1 cellular context compared by ENCODE assay signal in genomic region chr11:70470127-70470526, GRCh38.
A peak's percentile ranks its signal among the peaks of the same experiment; 100 is the strongest.
TF ChIP-seq lines count a peak whose summit lies in the region.

No MANE protein-coding gene starts in this region.

TF ChIP-seq in K562, 482 proteins besides CTCF, POLR2A, EP300 and RAD21 (continued from another document):
- TF ChIP-seq ZBTB5 (IDR thresholded peaks at IDR 0.05) (no peak), NCOR1 (IDR thresholded peaks at IDR 0.05) (peak; percentile 65), PHF8 (IDR thresholded peaks at IDR 0.05; ENCODE audit: borderline replicate concordance, low read length) (no peak), REST (CRISPR knock-in tag; IDR thresholded peaks at IDR 0.05; ENCODE audit: low read depth) (no peak), ZNF655 (CRISPR knock-in tag; IDR thresholded peaks at IDR 0.05) (no peak), RBM17 (IDR thresholded peaks at IDR 0.05; ENCODE audit: borderline replicate concordance, low read depth, low read length) (no peak), NONO (IDR thresholded peaks at IDR 0.05; ENCODE audit: low read depth in 2 of 2, low read length in 1 of 2) (no peak), ETV5 (CRISPR knock-in tag; IDR thresholded peaks at IDR 0.05; ENCODE audit: low read depth) (no peak), RCOR1 (IDR thresholded peaks at IDR 0.05; ENCODE audit: borderline replicate concordance in 1 of 2, low read depth in 2 of 2, low read length in 2 of 2) (no peak), C11orf30 (IDR thresholded peaks at IDR 0.05; ENCODE audit: low read depth) (no peak), ZNF431 (CRISPR knock-in tag; IDR thresholded peaks at IDR 0.05) (no peak), RNF219 (CRISPR knock-in tag; IDR thresholded peaks at IDR 0.05) (no peak), TAL1 (IDR thresholded peaks at IDR 0.05) (peak; percentile 70), ZBTB9 (CRISPR knock-in tag; IDR thresholded peaks at IDR 0.05) (no peak), CGGBP1 (CRISPR knock-in tag; IDR thresholded peaks at IDR 0.05) (no peak), PTRF (tag; IDR thresholded peaks at IDR 0.05) (no peak), POLR2AphosphoS5 (IDR thresholded peaks at IDR 0.05; ENCODE audit: control insufficient read depth, insufficient read depth, low read depth, low read length) (no peak)
